9 cellular contexts compared by ENCODE assay signal in genomic region chr3:197458179-197458707, GRCh38.
DNase-seq lines count a peak whose midpoint lies in the region; ATAC-seq, FAIRE-seq and TF ChIP-seq lines count a peak whose summit lies in the region.
"Had no signal": no experiment of that assay in that cellular context is flagged by ENCODE, and none has a peak within 500 bp of the region (broad histone marks: within the 10 kb centered on the region; RNA-seq: fewer than 3 reads in every experiment).

No MANE protein-coding gene starts in this region.

- no peak for ATAC-seq in HG02870 (IDR thresholded peaks at IDR 0.05; ENCODE audit: unreplicated experiment)

- TF ChIP-seq CTCF in GM13976 (IDR thresholded peaks at IDR 0.05; ENCODE audit: borderline replicate concordance, control extremely low read depth, extremely low read depth, insufficient read depth, missing control alignments) (no peak), NB4 (IDR thresholded peaks at IDR 0.05; ENCODE audit: low read depth, low read length) (peak; percentile 20)

- FAIRE-seq in frontal cortex (lab: Jason Lieb, UNC) = no peak

- TF ChIP-seq POLR2A in NB4 (IDR thresholded peaks at IDR 0.05; ENCODE audit: extremely low read depth, insufficient read length) = no peak

- DNase-seq in GM13976 (ENCODE audit: low spot score) (peak; percentile 44), NB4 (ENCODE audit: low read depth) (peak; percentile 54), caudate nucleus (lab: John Stamatoyannopoulos, UW) (no peak), frontal cortex (ENCODE audit: low spot score in 2 of 2) (no peak), GM19238 (ENCODE audit: insufficient read length, low spot score) (no peak), SHP77 (lab: John Stamatoyannopoulos, UW) (no peak)
- DNase-seq in stimulated activated CD4-positive, alpha-beta T cell treated with anti-CD3 and anti-CD28 coated beads, Interleukin-12 subunit alpha, Interleukin-12 subunit beta, amount 100 ng/mL, for 48 hours (ENCODE audit: low read depth in 2 of 3, low spot score in 1 of 3) = peak in 2 of 3 donors; percentile 9 to 30

- in situ Hi-C loops in GM13976 (cut with MboI; ENCODE audit: low sequenced_read_pairs, unreplicated experiment) = no loop called here

- H3K4me3 ChIP-seq in NB4 (ENCODE audit: low read depth, low read length) = no peak overlapping the region
- H3K4me3 ChIP-seq: thyroid gland had no signal

- H3K27ac ChIP-seq in caudate nucleus (ENCODE audit: low read depth, low read length) = peak overlapping the region; percentile 84
- H3K27ac ChIP-seq: thyroid gland had no signal

Comparison
In these comparisons a context has a peak if more than half of its experiments do, and no peak if none do; other contexts are left out.
1. DNase-seq: peak in GM13976 (single experiment), NB4 (single experiment) and stimulated activated CD4-positive, alpha-beta T cell treated with anti-CD3 and anti-CD28 coated beads, Interleukin-12 subunit alpha, Interleukin-12 subunit beta, amount 100 ng/mL, for 48 hours (2 of 3); none in caudate nucleus (0 of 61), frontal cortex (0 of 2), GM19238 (single experiment) and SHP77 (0 of 2).